Comparison of ENCODE assay signal across 9 cellular contexts in genomic region chr22:40898850-40899357, GRCh38. TPM values are rescaled to one million over a fixed set of nuclear protein-coding genes. Genes with fewer than 3 reads are reported as not detected.
DNase-seq lines count a peak whose midpoint lies in the region; ATAC-seq, FAIRE-seq and TF ChIP-seq lines count a peak whose summit lies in the region.
"Had no signal": no experiment of that assay in that cellular context is flagged by ENCODE, and none has a peak within 500 bp of the region (broad histone marks: within the 10 kb centered on the region; RNA-seq: fewer than 3 reads in every experiment).

No MANE protein-coding gene starts in this region.

- SMC1A ChIA-PET in GM12878 (lab: Charles Lee; ENCODE audit: uncharacterized antibody, unreplicated experiment), result interaction anchor here (0.7 to 1.9 kb wide), 40 partner anchors 9 to 551 kb away, joined by 3 to 33 read pairs (median 4); partner anchors contain the start of genes SLC25A17, ST13 and XPNPEP3

- RAD21 ChIA-PET in GM12878 (lab: Charles Lee; ENCODE audit: unreplicated experiment), result interaction anchor here (0.6 to 2.2 kb wide), 34 partner anchors 9 to 874 kb away, joined by 3 to 45 read pairs (median 5); partner anchors contain the start of genes MRTFA, SLC25A17, TNRC6B and XPNPEP3

- H3K27me3 Mint-ChIP-seq in HFFc6 (ENCODE audit: insufficient read depth), result no peaks in the 10 kb centered on the region
- H3K27me3 Mint-ChIP-seq in stimulated activated naive CD8-positive, alpha-beta T cell treated with anti-CD3 and anti-CD28 coated beads, Interleukin-15, amount 100 ng/mL, for 72 hours, result no peaks in the 10 kb centered on the region

- H4K20me1 ChIP-seq in GM12878 (ENCODE audit: control insufficient read depth, insufficient read depth), result no peaks in the 10 kb centered on the region

- no peaks in the 10 kb centered on the region for H3K4me1 ChIP-seq in GM12878 (ENCODE audit: control insufficient read depth, insufficient read depth, low read length)

- H3K9me3 Mint-ChIP-seq in HFFc6, result no peaks in the 10 kb centered on the region
- no peaks in the 10 kb centered on the region for H3K9me3 Mint-ChIP-seq in stimulated activated naive CD8-positive, alpha-beta T cell treated with anti-CD3 and anti-CD28 coated beads, Interleukin-15, amount 100 ng/mL, for 72 hours

- in situ Hi-C loops in GM12878 (cut with MboI), result loop anchor here (10.0 kb wide), 1 partner anchor 214 kb away; no protein-coding TSS in a partner anchor

- CTCF ChIA-PET in GM12878 (lab: Yijun Ruan, JAX), result interaction anchor here (0.7 to 2.5 kb wide), 72 partner anchors 9 to 874 kb away, joined by 3 to 49 read pairs (median 4); partner anchors contain the start of genes SLC25A17, ST13 and XPNPEP3

- POLR2A ChIA-PET in GM12878 (lab: Charles Lee), result interaction anchor here (0.6 to 1.0 kb wide), 6 partner anchors 9 to 382 kb away, joined by 3 to 6 read pairs (median 3); no protein-coding TSS in a partner anchor

- no peak for TF ChIP-seq EP300 in GM12878 (IDR thresholded peaks at IDR 0.05; ENCODE audit: borderline replicate concordance in 1 of 2, control insufficient read depth in 1 of 2, low read depth in 2 of 2, low read length in 2 of 2)

- intact Hi-C loops in GM12878 (cut with micrococcal nuclease; ENCODE audit: unreplicated experiment), result loop anchor here (2.0 to 10.0 kb wide), 2 partner anchors 216 to 464 kb away; no protein-coding TSS in a partner anchor

- no peaks in the 10 kb centered on the region for H3K36me3 ChIP-seq in GM12878 (ENCODE audit: control insufficient read depth in 2 of 2, insufficient read depth in 2 of 2, low read length in 1 of 2)

- TF ChIP-seq POLR2A in GM12878 (IDR thresholded peaks at IDR 0.05; ENCODE audit: low read depth, low read length), result no peak

- ATAC-seq in GM12878 (peak; percentile 92), GM19023 (IDR thresholded peaks at IDR 0.05; ENCODE audit: unreplicated experiment) (no peak), HG02970 (IDR thresholded peaks at IDR 0.05; ENCODE audit: low FRiP score, unreplicated experiment) (no peak)
- peak; percentile 92 for ATAC-seq in stimulated activated naive CD8-positive, alpha-beta T cell treated with anti-CD3 and anti-CD28 coated beads, Interleukin-15, amount 100 ng/mL, for 72 hours

- H3K27me3 ChIP-seq in GM12878 (replicated peaks in 1 of 2; ENCODE audit: control insufficient read depth in 2 of 2, insufficient read depth in 2 of 2, low read length in 1 of 2), result no peaks in the 10 kb centered on the region

- no peak overlapping the region for H3K9ac ChIP-seq in GM12878 (ENCODE audit: control insufficient read depth, insufficient read depth, low read length)

- H3K27ac ChIP-seq in GM12878 (ENCODE audit: control insufficient read depth, insufficient read depth), result no peak overlapping the region

- peaks cover 9% of the 10 kb centered on the region for H3K4me1 Mint-ChIP-seq in HFFc6 (ENCODE audit: low read depth)
- H3K4me1 Mint-ChIP-seq in stimulated activated naive CD8-positive, alpha-beta T cell treated with anti-CD3 and anti-CD28 coated beads, Interleukin-15, amount 100 ng/mL, for 72 hours, result peaks cover 10% of the 10 kb centered on the region

- H3K4me2 ChIP-seq in GM12878 (ENCODE audit: control insufficient read depth, insufficient read depth), result no peak overlapping the region

- H3K79me2 ChIP-seq in GM12878 (ENCODE audit: control insufficient read depth, insufficient read depth, low read length), result no peaks in the 10 kb centered on the region

- H3K27ac Mint-ChIP-seq in HFFc6, result 0 out of 2 replicates have a peak overlapping the region, but pooled peaks have one; percentile 1
- peak overlapping the region in 1 of 2 donors; percentile 53 for H3K27ac Mint-ChIP-seq in stimulated activated naive CD8-positive, alpha-beta T cell treated with anti-CD3 and anti-CD28 coated beads, Interleukin-15, amount 100 ng/mL, for 72 hours

- TF ChIP-seq RAD21 in GM12878 (IDR thresholded peaks at IDR 0.05; ENCODE audit: insufficient read depth, low read depth, low read length), result peak; percentile 77

- WGBS in GM12878 (ENCODE audit: insufficient coverage, insufficient replicate concordance, low lambda C conversion rate, missing lambda C conversion rate), result 27% methylated on average over 3 of the region's 3 CpGs

- peak; percentile 38 for FAIRE-seq in GM12878 (lab: Jason Lieb, UNC)
- peak; percentile 94 for FAIRE-seq in islet of Langerhans (lab: Jason Lieb, UNC)

- BruUV-seq in GM12878 (replicated peaks; lab: Mats Ljungman, UMichigan), result no TSS peak

- peak; percentile 78 for TF ChIP-seq CTCF in HFFc6 (IDR thresholded peaks at IDR 0.05)
- TF ChIP-seq CTCF in GM12878 (IDR thresholded peaks at IDR 0.05 in 2 of 3, conservative IDR thresholded peaks at IDR 0.05 in 1 of 3; ENCODE audit: control insufficient read depth in 2 of 3, extremely low read depth in 1 of 3, insufficient read depth in 1 of 3, low read depth in 3 of 3, low read length in 3 of 3), result peak; percentile 48 to 68 (median 54); a peak in 5 of 6 replicates

- H3K4me3 ChIP-seq in GM12878, result no peak overlapping the region

- peak overlapping the region; percentile 35; the same call in 1 of the 2 replicates for H2AFZ ChIP-seq in GM12878 (ENCODE audit: control insufficient read depth, low read depth, low read length)

- H3K36me3 Mint-ChIP-seq in HFFc6 (ENCODE audit: low read depth), result 0 out of 2 replicates have a peak, but pooled peaks cover 2% of the 10 kb centered on the region

- no peaks in the 10 kb centered on the region for H3K9me3 ChIP-seq in GM12878 (replicated peaks; ENCODE audit: control insufficient read depth, insufficient read depth, low read length)

- peak; percentile 32 for DNase-seq in DMS153 treated with DMSO at 0.1 percent for 48 hours (lab: John Stamatoyannopoulos, UW; ENCODE audit: unreplicated experiment)
- DNase-seq in HFFc6, result peak; percentile 66
- DNase-seq in NOMO-1 treated with DMSO at 0.1 percent for 48 hours (lab: John Stamatoyannopoulos, UW; ENCODE audit: unreplicated experiment), result peak; percentile 56
- DNase-seq in GM12878 (ENCODE audit: low read depth, low spot score), result peak; percentile 44
- DNase-seq in stimulated activated naive CD8-positive, alpha-beta T cell treated with anti-CD3 and anti-CD28 coated beads, Interleukin-15, amount 100 ng/mL, for 72 hours, result peak; percentile 12 to 14

- no peak overlapping the region for H3K4me3 Mint-ChIP-seq in HFFc6
- H3K4me3 Mint-ChIP-seq in stimulated activated naive CD8-positive, alpha-beta T cell treated with anti-CD3 and anti-CD28 coated beads, Interleukin-15, amount 100 ng/mL, for 72 hours, result peak overlapping the region; percentile 29 to 57

RNA-seq across cellular contexts. Expression of gene DNAJB7, which starts 37.0 kb away (rescaled TPM):
- not detected for total RNA-seq in HFFc6 (2021; fragmentation: NEBNext Ultra II Directional; extraction: Animal tissue kit (Norgen Biotek cat#: 25700))
- total RNA-seq in GM12878 (2013; cell fraction: nucleolus; rRNA removed), result not detected in 2 replicates
- not detected in 2 replicates for total RNA-seq in GM12878 (2014; rRNA removed)
- not detected in 2 replicates for total RNA-seq in GM12878 (2014; rRNA removed; fragmentation: Illumina TruSeq; extraction: Trizol)
- total RNA-seq in GM12878 (2021), result not detected in 2 replicates
- not detected for polyA plus RNA-seq in GM12878 (2011; ENCODE audit: low read depth)
- not detected in 2 replicates for polyA plus RNA-seq in GM12878 (2011; rRNA removed)
- polyA plus RNA-seq in GM12878 (2011; cell fraction: cytosol; rRNA removed), result not detected in 2 replicates
- not detected in 2 replicates for polyA plus RNA-seq in GM12878 (2011; cell fraction: nucleus; rRNA removed)
- 0.07 and 0.22 TPM in 2 replicates for polyA plus RNA-seq in GM12878 (2012)
- not detected in 2 replicates for polyA plus RNA-seq in GM12878 (2014; fragmentation: Illumina TruSeq; extraction: Trizol)
- under 1 TPM; 0.03 to 0.04 TPM for polyA plus RNA-seq in GM12878 (2014; fragmentation: Nextera tagmentation; extraction: Ambion mirVana)
- polyA plus RNA-seq in GM12878 (2014; rRNA removed), result not detected in 2 replicates
- under 1 TPM; 0.54 to 0.70 TPM for polyA plus RNA-seq in GM12878 (2016; fragmentation: Nextera tagmentation; extraction: Ambion mirVana)
- not detected in 2 replicates for polyA minus RNA-seq in GM12878 (2011; rRNA and poly(A)+ RNA removed)
- not detected in 2 replicates for polyA minus RNA-seq in GM12878 (2011; cell fraction: cytosol; rRNA and poly(A)+ RNA removed)
- polyA minus RNA-seq in GM12878 (2011; cell fraction: nucleus; rRNA and poly(A)+ RNA removed), result not detected in 2 replicates
- total RNA-seq: activated CD8-positive, alpha-beta memory T cell treated with anti-CD3 and anti-CD28 coated beads for 36 hours had no signal

RNA-seq across cellular contexts. Expression of gene XPNPEP3, which starts 42.0 kb away (rescaled TPM):
- total RNA-seq in HFFc6 (2021; fragmentation: NEBNext Ultra II Directional; extraction: Animal tissue kit (Norgen Biotek cat#: 25700)), result 10 to 100 TPM; 22.7 to 30.5 (median 29.0) TPM
- total RNA-seq in GM12878 (2013; cell fraction: nucleolus; rRNA removed), result 21.6 and 23.2 TPM in 2 replicates
- total RNA-seq in GM12878 (2014; rRNA removed) (9.1 and 9.3 TPM in 2 replicates), GM12878 (2014; rRNA removed; fragmentation: Illumina TruSeq; extraction: Trizol) (10.4 and 12.1 TPM in 2 replicates), GM12878 (2021) (18.3 and 19.9 TPM in 2 replicates)
- 4.3 TPM for polyA plus RNA-seq in GM12878 (2011; ENCODE audit: low read depth)
- polyA plus RNA-seq in GM12878 (2011; rRNA removed) (14.6 and 16.1 TPM in 2 replicates), GM12878 (2014; fragmentation: Illumina TruSeq; extraction: Trizol) (9.5 and 10.2 TPM in 2 replicates), GM12878 (2014; fragmentation: Nextera tagmentation; extraction: Ambion mirVana) (1 to 10 TPM; 6.7 to 7.5 TPM), GM12878 (2014; rRNA removed) (9.8 and 12.8 TPM in 2 replicates), GM12878 (2016; fragmentation: Nextera tagmentation; extraction: Ambion mirVana) (10 to 100 TPM; 11.3 to 12.0 TPM)
- polyA plus RNA-seq in GM12878 (2011; cell fraction: cytosol; rRNA removed), result 10.4 TPM in 2 replicates
- polyA plus RNA-seq in GM12878 (2011; cell fraction: nucleus; rRNA removed), result 9.9 and 13.3 TPM in 2 replicates
- 5.1 and 5.8 TPM in 2 replicates for polyA plus RNA-seq in GM12878 (2012)
- polyA minus RNA-seq in GM12878 (2011; rRNA and poly(A)+ RNA removed), result 23.5 and 29.0 TPM in 2 replicates
- polyA minus RNA-seq in GM12878 (2011; cell fraction: cytosol; rRNA and poly(A)+ RNA removed), result 8.2 and 10.8 TPM in 2 replicates
- 14.3 and 23.6 TPM in 2 replicates for polyA minus RNA-seq in GM12878 (2011; cell fraction: nucleus; rRNA and poly(A)+ RNA removed)

RNA-seq across cellular contexts. Expression of gene ST13, which starts 42.5 kb away (rescaled TPM):
- total RNA-seq in HFFc6 (2021; fragmentation: NEBNext Ultra II Directional; extraction: Animal tissue kit (Norgen Biotek cat#: 25700)), result 100 to 1,000 TPM; 236 to 251 (median 243) TPM
- total RNA-seq in GM12878 (2013; cell fraction: nucleolus; rRNA removed), result 30.2 and 36.3 TPM in 2 replicates
- total RNA-seq in GM12878 (2014; rRNA removed) (118 and 141 TPM in 2 replicates), GM12878 (2014; rRNA removed; fragmentation: Illumina TruSeq; extraction: Trizol) (283 and 286 TPM in 2 replicates), GM12878 (2021) (181 and 183 TPM in 2 replicates)
- 187 TPM for polyA plus RNA-seq in GM12878 (2011; ENCODE audit: low read depth)
- polyA plus RNA-seq in GM12878 (2011; rRNA removed) (182 and 258 TPM in 2 replicates), GM12878 (2014; fragmentation: Illumina TruSeq; extraction: Trizol) (215 and 302 TPM in 2 replicates), GM12878 (2014; fragmentation: Nextera tagmentation; extraction: Ambion mirVana) (10 to 100 TPM; 52.5 to 86.9 TPM), GM12878 (2014; rRNA removed) (126 and 137 TPM in 2 replicates), GM12878 (2016; fragmentation: Nextera tagmentation; extraction: Ambion mirVana) (100 to 1,000 TPM; 227 TPM)
- polyA plus RNA-seq in GM12878 (2011; cell fraction: cytosol; rRNA removed), result 72.7 and 76.6 TPM in 2 replicates
- 52.1 and 59.0 TPM in 2 replicates for polyA plus RNA-seq in GM12878 (2011; cell fraction: nucleus; rRNA removed)
- polyA plus RNA-seq in GM12878 (2012), result 209 and 260 TPM in 2 replicates
- 84.7 and 85.2 TPM in 2 replicates for polyA minus RNA-seq in GM12878 (2011; rRNA and poly(A)+ RNA removed)
- polyA minus RNA-seq in GM12878 (2011; cell fraction: cytosol; rRNA and poly(A)+ RNA removed), result 57.8 and 66.3 TPM in 2 replicates
- polyA minus RNA-seq in GM12878 (2011; cell fraction: nucleus; rRNA and poly(A)+ RNA removed), result 16.8 and 22.2 TPM in 2 replicates

RNA-seq across cellular contexts. Expression of gene RBX1, which starts 52.3 kb away (rescaled TPM):
- 10 to 100 TPM; 69.2 to 77.3 (median 73.0) TPM for total RNA-seq in HFFc6 (2021; fragmentation: NEBNext Ultra II Directional; extraction: Animal tissue kit (Norgen Biotek cat#: 25700))
- total RNA-seq in GM12878 (2013; cell fraction: nucleolus; rRNA removed), result 67.7 and 75.3 TPM in 2 replicates
- 114 and 117 TPM in 2 replicates for total RNA-seq in GM12878 (2014; rRNA removed)
- total RNA-seq in GM12878 (2014; rRNA removed; fragmentation: Illumina TruSeq; extraction: Trizol), result 71.2 and 79.4 TPM in 2 replicates
- 87.9 and 91.1 TPM in 2 replicates for total RNA-seq in GM12878 (2021)
- 227 TPM for polyA plus RNA-seq in GM12878 (2011; ENCODE audit: low read depth)
- polyA plus RNA-seq in GM12878 (2011; rRNA removed), result 203 and 251 TPM in 2 replicates
- polyA plus RNA-seq in GM12878 (2011; cell fraction: cytosol; rRNA removed), result 134 and 174 TPM in 2 replicates
- 66.9 and 93.5 TPM in 2 replicates for polyA plus RNA-seq in GM12878 (2011; cell fraction: nucleus; rRNA removed)
- 113 and 117 TPM in 2 replicates for polyA plus RNA-seq in GM12878 (2012)
- polyA plus RNA-seq in GM12878 (2014; fragmentation: Illumina TruSeq; extraction: Trizol), result 110 TPM in 2 replicates
- 100 to 1,000 TPM; 449 to 468 TPM for polyA plus RNA-seq in GM12878 (2014; fragmentation: Nextera tagmentation; extraction: Ambion mirVana)
- polyA plus RNA-seq in GM12878 (2014; rRNA removed), result 142 and 164 TPM in 2 replicates
- 100 to 1,000 TPM; 391 to 402 TPM for polyA plus RNA-seq in GM12878 (2016; fragmentation: Nextera tagmentation; extraction: Ambion mirVana)
- 41.6 and 45.5 TPM in 2 replicates for polyA minus RNA-seq in GM12878 (2011; rRNA and poly(A)+ RNA removed)
- 10.0 and 12.5 TPM in 2 replicates for polyA minus RNA-seq in GM12878 (2011; cell fraction: cytosol; rRNA and poly(A)+ RNA removed)
- polyA minus RNA-seq in GM12878 (2011; cell fraction: nucleus; rRNA and poly(A)+ RNA removed), result 13.2 and 16.8 TPM in 2 replicates

Comparison
In these comparisons a context has a peak if more than half of its experiments do, and no peak if none do; other contexts are left out.
1. DNase-seq: peak in every context shown above with its lines; median percentile 66 in HFFc6; 56 in NOMO-1 treated with DMSO at 0.1 percent for 48 hours; 44 in GM12878; 32 in DMS153 treated with DMSO at 0.1 percent for 48 hours; 13 in stimulated activated naive CD8-positive, alpha-beta T cell treated with anti-CD3 and anti-CD28 coated beads, Interleukin-15, amount 100 ng/mL, for 72 hours.
2. ATAC-seq: peak in GM12878 (single experiment) and stimulated activated naive CD8-positive, alpha-beta T cell treated with anti-CD3 and anti-CD28 coated beads, Interleukin-15, amount 100 ng/mL, for 72 hours (single experiment); none in GM19023 (single experiment) and HG02970 (single experiment).